In genomic region chr6:13624871-13625288, GRCh38 we compare ENCODE assay signal across 8 cellular contexts. TPM values are rescaled to one million over a fixed set of nuclear protein-coding genes. Genes with fewer than 3 reads are reported as not detected.
A peak's percentile ranks its signal among the peaks of the same experiment; 100 is the strongest.
DNase-seq lines count a peak whose midpoint lies in the region; ATAC-seq and TF ChIP-seq lines count a peak whose summit lies in the region.

No MANE protein-coding gene starts in this region.

- TF ChIP-seq POLR2A in adrenal gland (IDR thresholded peaks at IDR 0.05), result no peak

- H3K4me1 Mint-ChIP-seq in CD8-positive, alpha-beta T cell (ENCODE audit: low read depth), result peaks cover 16% of the 10 kb centered on the region

- peaks cover 81% of the 10 kb centered on the region for H3K36me3 Mint-ChIP-seq in CD8-positive, alpha-beta T cell

- POLR2A ChIA-PET in CD8-positive, alpha-beta T cell (lab: Charles Lee), result interaction anchor here (1.0 to 1.4 kb wide), 2 partner anchors 10 to 50 kb away, joined by 4 to 7 read pairs; partner anchors contain the start of genes NOL7 and SIRT5

- no peak overlapping the region for H3K4me3 ChIP-seq in CD8-positive, alpha-beta T cell (ENCODE audit: low read depth, low read length)
- no peak overlapping the region for H3K4me3 ChIP-seq in adrenal gland

- intact Hi-C loops in CD8-positive, alpha-beta T cell (cut with DNase I, micrococcal nuclease), result loop anchor here (2.0 to 5.0 kb wide), 3 partner anchors 42 to 293 kb away; no protein-coding TSS in a partner anchor
- intact Hi-C loops in adrenal gland (cut with DNase I), result loop anchor here in 1 of 2 donors (5.0 kb wide), 1 partner anchor 87 kb away; the partner anchor contains the start of gene RANBP9
- intact Hi-C loops in left colon (cut with DNase I, micrococcal nuclease), result no loop called here

- peak overlapping the region; percentile 72 for H3K27ac Mint-ChIP-seq in CD8-positive, alpha-beta T cell

- H3K9me3 ChIP-seq in CD8-positive, alpha-beta T cell (ENCODE audit: low read length), result no peaks in the 10 kb centered on the region
- H3K9me3 ChIP-seq in adrenal gland (replicated peaks in 1 of 3), result no peaks in the 10 kb centered on the region

- DNase-seq in CD8-positive, alpha-beta T cell, result peak in 1 of 7 experiments; percentile 26
- peak; percentile 6 for DNase-seq in NCI-H774 (lab: John Stamatoyannopoulos, UW)
- peak in 1 of 7 donors; percentile 23 for DNase-seq in adrenal gland
- no peak for DNase-seq in left colon
- no peak for DNase-seq in HuH-7.5 (ENCODE audit: low spot score)

- TF ChIP-seq CTCF in CD8-positive, alpha-beta T cell (IDR thresholded peaks at IDR 0.05), result no peak
- peak in 5 of 6 experiments; percentile 15 to 42 (median 23) for TF ChIP-seq CTCF in adrenal gland (IDR thresholded peaks at IDR 0.05)

- H3K27ac ChIP-seq in CD8-positive, alpha-beta T cell (ENCODE audit: low read depth, low read length), result no peak overlapping the region
- no peak overlapping the region for H3K27ac ChIP-seq in adrenal gland

- no peaks in the 10 kb centered on the region for H3K9me3 Mint-ChIP-seq in CD8-positive, alpha-beta T cell

- no peak overlapping the region for H3K4me3 Mint-ChIP-seq in CD8-positive, alpha-beta T cell

- CTCF ChIA-PET in CD8-positive, alpha-beta T cell (lab: Charles Lee), result interaction anchor here (0.6 to 2.6 kb wide), 9 partner anchors 9 to 162 kb away, joined by 3 to 12 read pairs (median 3); partner anchors contain the start of genes NOL7, RANBP9 and SIRT5

- H3K4me1 ChIP-seq in CD8-positive, alpha-beta T cell (ENCODE audit: insufficient read depth, low read length), result no peaks in the 10 kb centered on the region
- H3K4me1 ChIP-seq in adrenal gland (replicated peaks in 1 of 2), result peaks cover 0 to 7% of the 10 kb centered on the region in 2 donors

- ATAC-seq in CD8-positive, alpha-beta T cell, result peak; percentile 90
- ATAC-seq in GM18511 (IDR thresholded peaks at IDR 0.05; ENCODE audit: unreplicated experiment) (peak; percentile 55), left colon (peak; percentile 70), GM21390 (IDR thresholded peaks at IDR 0.05; ENCODE audit: unreplicated experiment) (no peak), HG03457 (IDR thresholded peaks at IDR 0.05; ENCODE audit: unreplicated experiment) (no peak)

- peaks cover 39% of the 10 kb centered on the region for H3K36me3 ChIP-seq in CD8-positive, alpha-beta T cell (ENCODE audit: insufficient read depth, low read length)
- H3K36me3 ChIP-seq in adrenal gland (replicated peaks in 1 of 2), result peaks cover 0 to 69% of the 10 kb centered on the region in 2 donors

- no peaks in the 10 kb centered on the region for H3K27me3 Mint-ChIP-seq in CD8-positive, alpha-beta T cell (ENCODE audit: low read depth)

- no peaks in the 10 kb centered on the region for H3K27me3 ChIP-seq in CD8-positive, alpha-beta T cell (ENCODE audit: insufficient read depth, low read length)
- no peaks in the 10 kb centered on the region for H3K27me3 ChIP-seq in adrenal gland

- 72 to 78% (median 74%) methylated on average over 4 of the region's 4 CpGs for WGBS in adrenal gland, 4 donors

RNA-seq across cellular contexts. Expression of gene NOL7, which starts 9.7 kb away (rescaled TPM):
- total RNA-seq in CD8-positive, alpha-beta T cell, result 10 to 100 TPM; 70.5 to 71.1 TPM
- 100 to 1,000 TPM in 1 of 8 donors, 10 to 100 TPM in 7; 58.5 to 104 (median 69.7) TPM for total RNA-seq in adrenal gland
- polyA plus RNA-seq in adrenal gland, result 100 to 1,000 TPM in 1 of 3 donors, 10 to 100 TPM in 2; 42.4 to 111 (median 48.2) TPM
- 10 to 100 TPM; 49.5 to 55.6 TPM for total RNA-seq in left colon

RNA-seq across cellular contexts. Expression of gene SIRT5, which starts 50.5 kb away (rescaled TPM):
- total RNA-seq in CD8-positive, alpha-beta T cell, result 10 to 100 TPM; 10.6 to 12.7 TPM
- total RNA-seq in adrenal gland, result 10 to 100 TPM in 5 of 8 donors, 1 to 10 TPM in 3; 6.6 to 18.2 (median 11.3) TPM
- 10 to 100 TPM in 1 of 3 donors, 1 to 10 TPM in 2; 7.1 to 11.6 (median 7.2) TPM for polyA plus RNA-seq in adrenal gland
- total RNA-seq in left colon, result 10 to 100 TPM; 13.0 to 16.5 TPM

Comparison
In these comparisons a context has a peak if more than half of its experiments do, and no peak if none do; other contexts are left out.
1. ATAC-seq: peak in CD8-positive, alpha-beta T cell (single experiment), GM18511 (single experiment) and left colon (single experiment); none in GM21390 (single experiment) and HG03457 (single experiment).
2. intact Hi-C loops: an anchor here in CD8-positive, alpha-beta T cell (2.0 to 5.0 kb wide); none called in left colon.